In the genomic region with DNA sequence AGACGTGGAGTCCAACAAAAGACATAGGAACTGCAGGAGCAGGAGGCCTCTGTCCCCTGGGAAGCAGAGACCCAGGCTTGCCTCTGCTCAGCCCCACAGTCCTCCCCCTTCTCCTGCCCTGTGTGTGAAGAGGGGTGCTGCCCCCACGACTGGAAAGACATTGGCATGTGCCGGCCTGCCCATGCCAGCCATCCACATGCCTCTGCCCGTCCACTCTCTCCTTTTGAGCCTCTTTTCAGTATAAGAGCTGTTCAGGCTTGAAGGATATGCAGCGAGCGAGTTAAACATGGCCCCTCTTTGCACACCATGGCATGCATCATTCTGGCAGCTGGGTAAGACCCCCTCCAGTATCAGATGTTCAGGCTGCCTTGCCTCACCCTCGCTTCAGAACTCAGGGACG, we compare ENCODE assay signal across 27 cellular contexts.
"Had no signal": no experiment of that assay in that cellular context is flagged by ENCODE, and none has a peak within 500 bp of the region (broad histone marks: within the 10 kb centered on the region; RNA-seq: fewer than 3 reads in every experiment).

No MANE protein-coding gene starts in this region.

- H3K4me1 Mint-ChIP-seq: activated naive CD4-positive, alpha-beta T cell treated with anti-CD3 and anti-CD28 coated beads, Interleukin-2, amount 50 U/mL, for 24 hours; natural killer cell; stimulated activated naive B cell treated with anti-CD40 and anti-IgM and Interleukin-4, amounts not matched to agents 10 μg/mL and 1 μg/mL and 100 μg/mL, for 72 hours had no signal

- FAIRE-seq: endometrium, keratinocyte, pancreas, small intestine had no signal

- H3K9me3 Mint-ChIP-seq: activated naive CD4-positive, alpha-beta T cell treated with anti-CD3 and anti-CD28 coated beads, Interleukin-2, amount 50 U/mL, for 24 hours; activated naive CD8-positive, alpha-beta T cell treated with anti-CD3 and anti-CD28 coated beads, Interleukin-2, amount 50 U/mL, for 24 hours; activated T-helper 2 cell treated with anti-CD3 and anti-CD28 coated beads, Interferon-gamma antibody, Interleukin-2, Interleukin-4, amounts not matched to agents 10 μg/mL and 5 μg/mL and 100 μg/mL, durations not matched to agents 14 hours and 24 hours and 36 hours; natural killer cell; stimulated activated naive B cell treated with anti-CD40 and anti-IgM and Interleukin-4, amounts not matched to agents 10 μg/mL and 1 μg/mL and 100 μg/mL, for 72 hours had no signal

- H3K27ac Mint-ChIP-seq: activated CD8-positive, alpha-beta memory T cell treated with anti-CD3 and anti-CD28 coated beads, Interleukin-2, amount 10 ng/mL, durations not matched to agents 7 days and 5 days; activated CD8-positive, alpha-beta T cell treated with anti-CD3 and anti-CD28 coated beads, Interleukin-2, amount 10 ng/mL, durations not matched to agents 7 days and 5 days; activated naive CD4-positive, alpha-beta T cell treated with anti-CD3 and anti-CD28 coated beads, Interleukin-2, amount 50 U/mL, for 24 hours; activated naive CD8-positive, alpha-beta T cell treated with anti-CD3 and anti-CD28 coated beads, Interleukin-2, amount 50 U/mL, for 24 hours; activated T-helper 2 cell treated with anti-CD3 and anti-CD28 coated beads, Interferon-gamma antibody, Interleukin-2, Interleukin-4, amounts not matched to agents 10 μg/mL and 5 μg/mL and 100 μg/mL, durations not matched to agents 14 hours and 24 hours and 36 hours; natural killer cell; stimulated activated naive B cell treated with anti-CD40 and anti-IgM and Interleukin-4, amounts not matched to agents 10 μg/mL and 1 μg/mL and 100 μg/mL, for 72 hours had no signal

- H3K27me3 ChIP-seq: colonic mucosa, gastroesophageal sphincter, pancreas, sigmoid colon, stomach, suprapubic skin, tibial artery had no signal

- DNase-seq: activated CD4-positive, alpha-beta T cell treated with anti-CD3 and anti-CD28 coated beads for 36 hours; activated CD4-positive, CD25-positive, alpha-beta regulatory T cell; activated CD8-positive, alpha-beta memory T cell treated with anti-CD3 and anti-CD28 coated beads, Interleukin-2, amount 10 ng/mL, durations not matched to agents 7 days and 5 days; activated CD8-positive, alpha-beta T cell treated with anti-CD3 and anti-CD28 coated beads, Interleukin-2, amount 10 ng/mL, durations not matched to agents 7 days and 5 days; activated naive CD8-positive, alpha-beta T cell treated with anti-CD3 and anti-CD28 coated beads, Interleukin-2, amount 50 U/mL, for 24 hours; activated T-cell treated with anti-CD3 and anti-CD28 coated beads, Interleukin-2, amount 50 U/mL, for 48 hours; cerebellar nuclear complex; colonic mucosa; effector CD8-positive, alpha-beta T cell; erythroblast; hippocampal formation; left cardiac atrium; mesendoderm; natural killer cell; pancreas; psoas muscle; sigmoid colon; small intestine; stimulated activated naive B cell treated with anti-CD40 and anti-IgM and Interleukin-4, amounts not matched to agents 10 μg/mL and 1 μg/mL and 100 μg/mL, for 72 hours; stomach; tibial artery had no signal

- H3K4me1 ChIP-seq: colonic mucosa, pancreas, psoas muscle, tibial artery had no signal

- H3K27ac ChIP-seq: colonic mucosa, gastroesophageal sphincter, pancreas, psoas muscle, sigmoid colon, stomach, suprapubic skin, tibial artery had no signal

- H3K27me3 Mint-ChIP-seq: activated naive CD4-positive, alpha-beta T cell treated with anti-CD3 and anti-CD28 coated beads, Interleukin-2, amount 50 U/mL, for 24 hours; stimulated activated naive B cell treated with anti-CD40 and anti-IgM and Interleukin-4, amounts not matched to agents 10 μg/mL and 1 μg/mL and 100 μg/mL, for 72 hours had no signal

- H3K36me3 Mint-ChIP-seq: activated CD8-positive, alpha-beta memory T cell treated with anti-CD3 and anti-CD28 coated beads, Interleukin-2, amount 10 ng/mL, durations not matched to agents 7 days and 5 days; activated naive CD4-positive, alpha-beta T cell treated with anti-CD3 and anti-CD28 coated beads, Interleukin-2, amount 50 U/mL, for 24 hours; natural killer cell had no signal

- H3K4me3 Mint-ChIP-seq: activated CD4-positive, alpha-beta T cell treated with anti-CD3 and anti-CD28 coated beads for 36 hours; activated CD8-positive, alpha-beta memory T cell treated with anti-CD3 and anti-CD28 coated beads, Interleukin-2, amount 10 ng/mL, durations not matched to agents 7 days and 5 days; activated CD8-positive, alpha-beta T cell treated with anti-CD3 and anti-CD28 coated beads, Interleukin-2, amount 10 ng/mL, durations not matched to agents 7 days and 5 days; activated naive CD4-positive, alpha-beta T cell treated with anti-CD3 and anti-CD28 coated beads, Interleukin-2, amount 50 U/mL, for 24 hours; activated naive CD8-positive, alpha-beta T cell treated with anti-CD3 and anti-CD28 coated beads, Interleukin-2, amount 50 U/mL, for 24 hours; natural killer cell; stimulated activated naive B cell treated with anti-CD40 and anti-IgM and Interleukin-4, amounts not matched to agents 10 μg/mL and 1 μg/mL and 100 μg/mL, for 72 hours had no signal

- H3K4me3 ChIP-seq: colonic mucosa, gastroesophageal sphincter, pancreas, psoas muscle, sigmoid colon, stomach, suprapubic skin, tibial artery had no signal

- H3K9me3 ChIP-seq: colonic mucosa, gastroesophageal sphincter, pancreas, psoas muscle, sigmoid colon, stomach, suprapubic skin, tibial artery had no signal
